ENCODE assay signal across 8 cellular contexts in genomic region chr1:1407101-1407956, GRCh38. TPM values are rescaled to one million over a fixed set of nuclear protein-coding genes. Genes with fewer than 3 reads are reported as not detected.
DNase-seq lines count a peak whose midpoint lies in the region; ATAC-seq lines count a peak whose summit lies in the region.

Gene MRPL20 (minus strand): TSS chr1:1407293. CDS start chr1:1407217, 76 bp downstream.

- H3K27ac Mint-ChIP-seq in effector memory CD8-positive, alpha-beta T cell, result peak within 1 kb of the TSS; percentile 91 to 95
- peak within 1 kb of the TSS; percentile 97 for H3K27ac Mint-ChIP-seq in memory B cell

- CTCF ChIA-PET in activated CD8-positive, alpha-beta memory T cell treated with anti-CD3 and anti-CD28 coated beads for 36 hours (lab: Charles Lee), result interaction anchor here (0.8 to 2.3 kb wide), 5 partner anchors 9 to 32 kb away, joined by 3 to 7 read pairs (median 3); partner anchors contain the start of genes AURKAIP1 and CCNL2

- peak; percentile 86 for DNase-seq in COLO829 (ENCODE audit: low spot score)
- DNase-seq in HT1080 (ENCODE audit: low read depth), result peak; percentile 86
- peak; percentile 92 for DNase-seq in NOMO-1 (lab: John Stamatoyannopoulos, UW; ENCODE audit: unreplicated experiment in 2 of 2)
- DNase-seq in effector memory CD8-positive, alpha-beta T cell, result peak; percentile 92 to 95 (median 93)
- DNase-seq in memory B cell (ENCODE audit: low spot score in 2 of 2), result peak; percentile 88 to 90
- DNase-seq in stimulated activated CD8-positive, alpha-beta memory T cell treated with anti-CD3 and anti-CD28 coated beads, Interleukin-12 subunit alpha, Interleukin-12 subunit beta, amount 100 ng/mL, for 24 hours (ENCODE audit: extremely low read depth), result peak; percentile 92

- peaks cover 53% of the 10 kb centered on the region for H3K36me3 Mint-ChIP-seq in effector memory CD8-positive, alpha-beta T cell (ENCODE audit: insufficient read depth)
- H3K36me3 Mint-ChIP-seq in memory B cell, result peaks cover 13% of the 10 kb centered on the region

- peak within 1 kb of the TSS; percentile 88 to 90 for H3K4me3 Mint-ChIP-seq in effector memory CD8-positive, alpha-beta T cell
- peak within 1 kb of the TSS; percentile 92 for H3K4me3 Mint-ChIP-seq in memory B cell

- peak; percentile 82 for ATAC-seq in GM21360 (IDR thresholded peaks at IDR 0.05; ENCODE audit: unreplicated experiment)
- ATAC-seq in effector memory CD8-positive, alpha-beta T cell (replicated peaks), result peak; percentile 94
- peak; percentile 95 for ATAC-seq in memory B cell (ENCODE audit: low read depth)

- POLR2A ChIA-PET in activated CD8-positive, alpha-beta memory T cell treated with anti-CD3 and anti-CD28 coated beads for 36 hours (lab: Charles Lee), result interaction anchor here (1.9 to 2.3 kb wide), 2 partner anchors 8 to 32 kb away, joined by 11 to 16 read pairs; partner anchors contain the start of genes AURKAIP1 and CCNL2

- peaks cover 18% of the 10 kb centered on the region in 2 donors for H3K4me1 Mint-ChIP-seq in effector memory CD8-positive, alpha-beta T cell (ENCODE audit: low read depth in 2 of 2)
- H3K4me1 Mint-ChIP-seq in memory B cell, result peaks cover 18% of the 10 kb centered on the region

- no peaks in the 10 kb centered on the region for H3K27me3 Mint-ChIP-seq in effector memory CD8-positive, alpha-beta T cell
- H3K27me3 Mint-ChIP-seq in memory B cell, result no peaks in the 10 kb centered on the region

- H3K9me3 Mint-ChIP-seq in effector memory CD8-positive, alpha-beta T cell, result no peaks in the 10 kb centered on the region
- H3K9me3 Mint-ChIP-seq in memory B cell, result no peaks in the 10 kb centered on the region

RNA-seq across cellular contexts. Expression of gene MRPL20, which starts in this region (rescaled TPM):
- 319 and 342 TPM in 2 replicates for total RNA-seq in HT1080 (2014; rRNA removed; shearing (Covaris generic))
- 266 and 284 TPM in 2 replicates for polyA plus RNA-seq in HT1080 (2015; cell fraction: cytosol; rRNA removed)
- 136 and 138 TPM in 2 replicates for polyA plus RNA-seq in HT1080 (2015; cell fraction: nucleus; rRNA removed)
- total RNA-seq in activated CD8-positive, alpha-beta memory T cell treated with anti-CD3 and anti-CD28 coated beads for 36 hours, result 100 to 1,000 TPM; 191 to 196 TPM

Comparison
In these comparisons a context has a peak if more than half of its experiments do, and no peak if none do; other contexts are left out.
1. Peak in every context shown above with its lines: DNase-seq and ATAC-seq.